ENCODE assay signal across 8 cellular contexts in the genomic region with DNA sequence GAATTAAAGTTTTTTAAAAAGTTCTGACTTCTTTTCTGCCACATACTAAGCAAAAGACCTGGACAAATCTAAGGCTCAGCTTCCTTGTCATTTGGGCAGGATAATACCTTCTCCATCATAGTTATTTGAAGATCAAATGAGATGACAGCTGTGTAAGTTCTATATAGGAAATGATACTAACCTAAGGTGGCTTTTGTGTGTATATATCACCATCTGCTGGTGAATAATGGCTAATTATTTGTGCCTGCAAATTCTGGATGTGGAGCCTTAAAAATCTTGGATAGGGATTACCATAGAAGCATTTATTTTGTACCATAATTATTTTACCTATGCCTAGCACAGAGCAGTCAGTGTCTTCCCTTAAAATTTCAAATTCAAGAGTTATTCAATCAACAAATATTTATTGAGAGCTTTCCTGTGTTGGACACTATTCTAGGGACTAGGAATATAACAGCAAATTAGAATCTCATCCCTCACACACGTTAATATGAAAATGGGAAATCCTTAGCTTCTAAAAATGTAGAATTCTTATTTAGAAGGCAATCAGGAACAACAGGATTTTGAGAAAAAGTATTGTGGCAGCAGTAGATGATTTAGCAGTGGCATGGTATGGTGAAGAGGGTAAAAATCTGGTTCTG.
DNase-seq lines count a peak whose midpoint lies in the region; ATAC-seq and TF ChIP-seq lines count a peak whose summit lies in the region.

No MANE protein-coding gene starts in this region.

- no peaks in the 10 kb centered on the region for H3K27me3 Mint-ChIP-seq in nephron (ENCODE audit: low read depth)

- peak; percentile 43 for DNase-seq in DMS79 treated with DMSO at 0.1 percent for 48 hours (lab: John Stamatoyannopoulos, UW)
- DNase-seq in RKO (ENCODE audit: low spot score) = peak; percentile 69
- DNase-seq in epithelial cell of proximal tubule (ENCODE audit: low read depth) = peak; percentile 7
- no peak for DNase-seq in suprapubic skin (ENCODE audit: low spot score in 2 of 2)

- H3K36me3 ChIP-seq in KMS-11 (ENCODE audit: insufficient read depth) = no peaks in the 10 kb centered on the region
- peaks cover 11% of the 10 kb centered on the region for H3K36me3 ChIP-seq in suprapubic skin

- H3K27ac Mint-ChIP-seq in nephron = no peak overlapping the region

- H3K27me3 ChIP-seq in KMS-11 (ENCODE audit: insufficient read depth, low read depth) (no peaks in the 10 kb centered on the region), suprapubic skin (no peaks in the 10 kb centered on the region)

- H3K4me2 ChIP-seq in KMS-11 = no peak overlapping the region

- no peaks in the 10 kb centered on the region for H4K20me1 ChIP-seq in KMS-11 (ENCODE audit: insufficient read depth)

- H3K27ac ChIP-seq in KMS-11 (no peak overlapping the region), suprapubic skin (no peak overlapping the region)

- H3K4me1 ChIP-seq in KMS-11 (ENCODE audit: low read depth, poor library complexity, severe bottlenecking) (no peaks in the 10 kb centered on the region), suprapubic skin (no peaks in the 10 kb centered on the region)

- WGBS in suprapubic skin = 70% methylated on average over 1 of the region's 1 CpG

- no peaks in the 10 kb centered on the region for H3K9me3 Mint-ChIP-seq in nephron

- peak; percentile 81 for TF ChIP-seq CTCF in KMS-11 (conservative IDR thresholded peaks at IDR 0.05; ENCODE audit: low read depth, low read length)
- peak; percentile 62 for TF ChIP-seq CTCF in epithelial cell of proximal tubule (conservative IDR thresholded peaks at IDR 0.05; ENCODE audit: low read depth, low read length)
- TF ChIP-seq CTCF in nephron (IDR thresholded peaks at IDR 0.05; ENCODE audit: unreplicated experiment in 3 of 3) = peak; percentile 72 to 78 (median 75)
- peak in 1 of 2 donors; percentile 48 for TF ChIP-seq CTCF in suprapubic skin (IDR thresholded peaks at IDR 0.05)

- TF ChIP-seq POLR2A in GM18505 (IDR thresholded peaks at IDR 0.05; ENCODE audit: borderline replicate concordance, extremely low read depth, insufficient read depth, insufficient read length) (no peak), suprapubic skin (IDR thresholded peaks at IDR 0.05) (no peak)

- no peak overlapping the region for H2AFZ ChIP-seq in KMS-11 (ENCODE audit: low read depth)

- H3K79me2 ChIP-seq in KMS-11 (ENCODE audit: insufficient read depth, low read depth) = no peaks in the 10 kb centered on the region

- H3K4me3 Mint-ChIP-seq in nephron = no peak overlapping the region

- H3K9me3 ChIP-seq in suprapubic skin = no peaks in the 10 kb centered on the region

- ATAC-seq in GM18505 (IDR thresholded peaks at IDR 0.05; ENCODE audit: unreplicated experiment) (no peak), HG03280 (IDR thresholded peaks at IDR 0.05; ENCODE audit: unreplicated experiment) (no peak)

- no peak overlapping the region for H3K9ac ChIP-seq in KMS-11

- peaks cover 17% of the 10 kb centered on the region for H3K36me3 Mint-ChIP-seq in nephron (ENCODE audit: low read depth)

- H3K4me3 ChIP-seq in KMS-11 (IDR thresholded peaks at IDR 0.05; ENCODE audit: insufficient read depth, low read depth, low read length) (no peak overlapping the region), epithelial cell of proximal tubule (ENCODE audit: low read depth, low read length) (no peak overlapping the region), suprapubic skin (no peak overlapping the region)

- peaks cover 10% of the 10 kb centered on the region for H3K4me1 Mint-ChIP-seq in nephron

- no peak for TF ChIP-seq EP300 in suprapubic skin (IDR thresholded peaks at IDR 0.05)

Comparison
In these comparisons a context has a peak if more than half of its experiments do, and no peak if none do; other contexts are left out.
1. DNase-seq: peak in DMS79 treated with DMSO at 0.1 percent for 48 hours (single experiment), RKO (single experiment) and epithelial cell of proximal tubule (single experiment); none in suprapubic skin (0 of 2).